22 cellular contexts compared by ENCODE assay signal in genomic region chr21:31531967-31532366, GRCh38.
DNase-seq lines count a peak whose midpoint lies in the region; ATAC-seq and TF ChIP-seq lines count a peak whose summit lies in the region.
"Had no signal": no experiment of that assay in that cellular context is flagged by ENCODE, and none has a peak within 500 bp of the region (broad histone marks: within the 10 kb centered on the region; RNA-seq: fewer than 3 reads in every experiment).

No MANE protein-coding gene starts in this region.

- peaks cover 41% of the 10 kb centered on the region for H3K4me1 Mint-ChIP-seq in nephron
- H3K4me1 Mint-ChIP-seq: stimulated activated naive CD8-positive, alpha-beta T cell treated with anti-CD3 and anti-CD28 coated beads, Interleukin-15, amount 100 ng/mL, for 72 hours had no signal

- no peaks in the 10 kb centered on the region for H3K36me3 ChIP-seq in suprapubic skin
- H3K36me3 ChIP-seq: esophagus squamous epithelium, gastroesophageal sphincter, transverse colon had no signal

- H3K4me3 ChIP-seq in suprapubic skin: no peak overlapping the region
- H3K4me3 ChIP-seq: esophagus squamous epithelium, gastroesophageal sphincter, transverse colon had no signal

- no peaks in the 10 kb centered on the region for H3K27me3 Mint-ChIP-seq in nephron (ENCODE audit: low read depth)
- H3K27me3 Mint-ChIP-seq: activated CD4-positive, alpha-beta memory T cell treated with anti-CD3 and anti-CD28 coated beads for 36 hours; activated naive CD8-positive, alpha-beta T cell treated with anti-CD3 and anti-CD28 coated beads for 36 hours; stimulated activated naive CD8-positive, alpha-beta T cell treated with anti-CD3 and anti-CD28 coated beads, Interleukin-15, amount 100 ng/mL, for 72 hours had no signal

- peaks cover 31% of the 10 kb centered on the region for H3K4me1 ChIP-seq in suprapubic skin
- H3K4me1 ChIP-seq: gastroesophageal sphincter had no signal

- TF ChIP-seq CTCF in VCaP (conservative IDR thresholded peaks at IDR 0.05) (no peak), nephron (IDR thresholded peaks at IDR 0.05; ENCODE audit: unreplicated experiment in 3 of 3) (no peak), suprapubic skin (IDR thresholded peaks at IDR 0.05) (no peak)

- H3K27ac Mint-ChIP-seq in nephron: peak overlapping the region; percentile 30 to 51 (median 48)
- H3K27ac Mint-ChIP-seq: activated CD4-positive, alpha-beta memory T cell treated with anti-CD3 and anti-CD28 coated beads for 36 hours; activated naive CD8-positive, alpha-beta T cell treated with anti-CD3 and anti-CD28 coated beads for 36 hours; stimulated activated naive CD8-positive, alpha-beta T cell treated with anti-CD3 and anti-CD28 coated beads, Interleukin-15, amount 100 ng/mL, for 72 hours had no signal

- in situ Hi-C loops in G401 (cut with HindIII; ENCODE audit: low sequenced_read_pairs): no loop called here

- 88% methylated on average over 1 of the region's 1 CpG for WGBS in suprapubic skin

- H3K27ac ChIP-seq in VCaP: peak overlapping the region; percentile 98
- no peak overlapping the region for H3K27ac ChIP-seq in suprapubic skin
- H3K27ac ChIP-seq: gastroesophageal sphincter, HL-60 had no signal

- H3K4me3 Mint-ChIP-seq in nephron: no peak overlapping the region
- H3K4me3 Mint-ChIP-seq: activated CD4-positive, alpha-beta memory T cell treated with anti-CD3 and anti-CD28 coated beads for 36 hours; activated naive CD8-positive, alpha-beta T cell treated with anti-CD3 and anti-CD28 coated beads for 36 hours; stimulated activated naive CD8-positive, alpha-beta T cell treated with anti-CD3 and anti-CD28 coated beads, Interleukin-15, amount 100 ng/mL, for 72 hours had no signal

- TF ChIP-seq POLR2A in suprapubic skin (IDR thresholded peaks at IDR 0.05): no peak

- TF ChIP-seq EP300 in suprapubic skin (IDR thresholded peaks at IDR 0.05): no peak

- H3K9me3 Mint-ChIP-seq in nephron: no peaks in the 10 kb centered on the region
- H3K9me3 Mint-ChIP-seq: activated CD4-positive, alpha-beta memory T cell treated with anti-CD3 and anti-CD28 coated beads for 36 hours; activated naive CD8-positive, alpha-beta T cell treated with anti-CD3 and anti-CD28 coated beads for 36 hours; stimulated activated naive CD8-positive, alpha-beta T cell treated with anti-CD3 and anti-CD28 coated beads, Interleukin-15, amount 100 ng/mL, for 72 hours had no signal

- peaks cover 6% of the 10 kb centered on the region for H3K36me3 Mint-ChIP-seq in nephron (ENCODE audit: low read depth)
- H3K36me3 Mint-ChIP-seq: activated CD4-positive, alpha-beta memory T cell treated with anti-CD3 and anti-CD28 coated beads for 36 hours; activated naive CD8-positive, alpha-beta T cell treated with anti-CD3 and anti-CD28 coated beads for 36 hours had no signal

- H3K9me3 ChIP-seq in suprapubic skin: no peaks in the 10 kb centered on the region
- H3K9me3 ChIP-seq: esophagus squamous epithelium, gastroesophageal sphincter, transverse colon had no signal

- H3K27me3 ChIP-seq in suprapubic skin: no peaks in the 10 kb centered on the region
- H3K27me3 ChIP-seq: esophagus squamous epithelium, transverse colon had no signal

- ATAC-seq in GM21515 (IDR thresholded peaks at IDR 0.05; ENCODE audit: unreplicated experiment) (no peak), GM21423 (IDR thresholded peaks at IDR 0.05; ENCODE audit: unreplicated experiment) (no peak)
- ATAC-seq: gastroesophageal sphincter; HepG2; stimulated activated naive CD8-positive, alpha-beta T cell treated with anti-CD3 and anti-CD28 coated beads, Interleukin-15, amount 100 ng/mL, for 72 hours had no signal

- DNase-seq in NCI-H1417 (lab: John Stamatoyannopoulos, UW) (peak in 2 of 3 experiments; percentile 41 to 69), NCI-H1417 treated with DMSO at 0.1 percent for 48 hours (lab: John Stamatoyannopoulos, UW) (no peak), G401 (ENCODE audit: low spot score) (peak; percentile 69), suprapubic skin (ENCODE audit: low spot score in 2 of 2) (no peak)
- DNase-seq: activated CD4-positive, alpha-beta memory T cell treated with anti-CD3 and anti-CD28 coated beads for 36 hours; activated naive CD8-positive, alpha-beta T cell treated with anti-CD3 and anti-CD28 coated beads for 36 hours; DND-41; effector memory CD4-positive, alpha-beta T cell; esophagus squamous epithelium; mammary epithelial cell; NCI-H1436 treated with DMSO at 0.1 percent for 48 hours; stimulated activated CD4-positive, alpha-beta T cell treated with anti-CD3 and anti-CD28 coated beads, Interleukin-4, amount 100 ng/mL, for 4 hours; stimulated activated naive CD8-positive, alpha-beta T cell treated with anti-CD3 and anti-CD28 coated beads, Interleukin-15, amount 100 ng/mL, for 72 hours; T-helper 9 cell; transverse colon had no signal

Comparison
In these comparisons a context has a peak if more than half of its experiments do, and no peak if none do; other contexts are left out.
1. DNase-seq: peak in NCI-H1417 (2 of 3) and G401 (single experiment); none in NCI-H1417 treated with DMSO at 0.1 percent for 48 hours (single experiment) and suprapubic skin (0 of 2).